ENCODE assay signal across 8 cellular contexts in the genomic region with DNA sequence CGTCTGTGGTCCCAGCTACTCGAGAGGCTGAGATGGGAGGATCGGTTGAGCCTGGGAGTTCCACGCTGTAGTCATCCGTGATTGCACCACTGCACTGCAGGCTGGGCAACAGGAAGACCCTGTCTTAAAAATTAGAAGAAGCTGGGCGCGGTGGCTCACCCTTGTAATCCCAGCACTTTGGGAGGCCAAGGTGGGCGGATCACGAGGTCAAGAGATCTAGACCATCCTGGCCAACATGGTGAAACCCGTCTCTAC. TPM values are rescaled to one million over a fixed set of nuclear protein-coding genes. Genes with fewer than 3 reads are reported as not detected.
DNase-seq lines count a peak whose midpoint lies in the region; ATAC-seq and TF ChIP-seq lines count a peak whose summit lies in the region.
"Not testable (repeated sequence)": the region's sequence is repeated elsewhere in the genome, so short reads cannot be mapped to it uniquely, and the experiment has no call there.

No MANE protein-coding gene starts in this region.

- H3K9me3 Mint-ChIP-seq in central memory CD8-positive, alpha-beta T cell, result not testable (repeated sequence)

- peaks cover 19% of the 10 kb centered on the region; the same call in 1 of the 2 replicates for H4K20me1 ChIP-seq in GM23248 (ENCODE audit: insufficient read depth)
- H4K20me1 ChIP-seq in OCI-LY7 (ENCODE audit: insufficient read depth, low read length), result peaks cover 35% of the 10 kb centered on the region

- H2BK120ac ChIP-seq in mesenchymal stem cell (ENCODE audit: low read depth, low read length), result not testable (repeated sequence)

- H3K27me3 ChIP-seq in GM23248 (replicated peaks; ENCODE audit: insufficient read depth); mesenchymal stem cell (ENCODE audit: control insufficient read depth in 1 of 2, insufficient read depth in 1 of 2, low read length in 2 of 2); sigmoid colon; vagina: not testable (repeated sequence)

- peaks cover 54% of the 10 kb centered on the region for H3K4me1 Mint-ChIP-seq in central memory CD8-positive, alpha-beta T cell

- H3K4me3 Mint-ChIP-seq in central memory CD8-positive, alpha-beta T cell, result peak overlapping the region; percentile 94

- not testable (repeated sequence) for H2AFZ ChIP-seq in GM23248; OCI-LY7 (ENCODE audit: low read length); mesenchymal stem cell (ENCODE audit: low read depth, low read length)

- H3K36me3 ChIP-seq in GM23248 (ENCODE audit: low read depth), result peaks cover 33% of the 10 kb centered on the region
- peaks cover 71% of the 10 kb centered on the region for H3K36me3 ChIP-seq in OCI-LY7 (ENCODE audit: insufficient read depth, low read length)
- H3K36me3 ChIP-seq in mesenchymal stem cell (ENCODE audit: control insufficient read depth in 1 of 2, insufficient read depth in 2 of 2, low read depth in 1 of 2, low read length in 2 of 2), result peaks cover 33 to 42% of the 10 kb centered on the region in 2 experiments
- peaks cover 16 to 45% (median 29%) of the 10 kb centered on the region in 4 donors for H3K36me3 ChIP-seq in sigmoid colon
- peaks cover 0 to 35% of the 10 kb centered on the region in 2 donors for H3K36me3 ChIP-seq in vagina

- not testable (repeated sequence) for TF ChIP-seq POLR2A in sigmoid colon (IDR thresholded peaks at IDR 0.05); vagina (IDR thresholded peaks at IDR 0.05)

- H3K27ac Mint-ChIP-seq in central memory CD8-positive, alpha-beta T cell (ENCODE audit: low read depth), result peak overlapping the region; percentile 87

- H3K4me1 ChIP-seq in GM23248 (ENCODE audit: insufficient read depth) (peaks cover 52% of the 10 kb centered on the region), OCI-LY7 (ENCODE audit: insufficient read depth, low read length, poor library complexity, severe bottlenecking) (peaks cover 45% of the 10 kb centered on the region), mesenchymal stem cell (ENCODE audit: control insufficient read depth, insufficient read depth, low read depth, low read length) (peaks cover 16% of the 10 kb centered on the region), sigmoid colon (peaks cover 0 to 63% (median 44%) of the 10 kb centered on the region in 4 donors), vagina (peaks cover 70% of the 10 kb centered on the region)

- H3K79me2 ChIP-seq in GM23248 (ENCODE audit: insufficient read depth) (peaks cover 72% of the 10 kb centered on the region), OCI-LY7 (ENCODE audit: insufficient read depth, low read depth, low read length) (peaks cover 82% of the 10 kb centered on the region)

- not testable (repeated sequence) for TF ChIP-seq CTCF in OCI-LY7 (conservative IDR thresholded peaks at IDR 0.05; ENCODE audit: low read length); sigmoid colon (IDR thresholded peaks at IDR 0.05); vagina (IDR thresholded peaks at IDR 0.05)

- not testable (repeated sequence) for H4K91ac ChIP-seq in mesenchymal stem cell (ENCODE audit: low read length)

- H3K9me3 ChIP-seq in GM23248 (ENCODE audit: low read depth); OCI-LY7 (ENCODE audit: low read length); mesenchymal stem cell (ENCODE audit: control insufficient read depth, low read length); sigmoid colon; vagina: not testable (repeated sequence)

- not testable (repeated sequence) for H2AK5ac ChIP-seq in mesenchymal stem cell (ENCODE audit: low read length, severe bottlenecking)

- H3K9ac ChIP-seq in GM23248 (peak overlapping the region; percentile 99), mesenchymal stem cell (ENCODE audit: low read length) (peak overlapping the region; percentile 96)

- peak overlapping the region; percentile 97 for H3K4me3 ChIP-seq in GM23248
- peak overlapping the region; percentile 91 for H3K4me3 ChIP-seq in OCI-LY7 (ENCODE audit: low read depth, low read length, poor library complexity, severe bottlenecking)
- H3K4me3 ChIP-seq in mesenchymal stem cell (ENCODE audit: insufficient read depth in 1 of 2, low read depth in 1 of 2, low read length in 2 of 2), result peak overlapping the region; percentile 84 to 87
- H3K4me3 ChIP-seq in sigmoid colon, result peak overlapping the region; percentile 52 to 80 (median 78)
- peak overlapping the region; percentile 84 to 92 for H3K4me3 ChIP-seq in vagina

- H3K23ac ChIP-seq in mesenchymal stem cell (ENCODE audit: low read length in 2 of 2), result not testable (repeated sequence)

- intact Hi-C loops in OCI-LY7 (cut with micrococcal nuclease; ENCODE audit: unreplicated experiment), result loop anchor here (1.0 to 5.0 kb wide), 2 partner anchors 43 to 165 kb away; partner anchors contain the start of genes GNL1 and PRR3
- intact Hi-C loops in sigmoid colon (cut with DNase I), result loop anchor here (1.0 kb wide), 1 partner anchor 43 kb away; no protein-coding TSS in a partner anchor
- intact Hi-C loops in vagina (cut with DNase I), result loop anchor here (1.0 to 5.0 kb wide), 2 partner anchors 43 to 235 kb away; partner anchors contain the start of gene HLA-E

- peak overlapping the region in 1 of 2 experiments; percentile 98 for H3K4ac ChIP-seq in mesenchymal stem cell (ENCODE audit: low read depth in 1 of 2, low read length in 2 of 2)

- POLR2A ChIA-PET in OCI-LY7 (lab: Charles Lee), result interaction anchor here (0.6 to 6.0 kb wide), 5 partner anchors 32 to 107 kb away, joined by 4 to 71 read pairs (median 8); partner anchors contain the start of gene NRM

- peaks cover 76% of the 10 kb centered on the region for H3F3A ChIP-seq in GM23248 (ENCODE audit: insufficient read depth)

- peak; percentile 68 for DNase-seq in GM23248
- DNase-seq in OCI-LY7 (ENCODE audit: low spot score), result peak; percentile 40
- peak; percentile 70 for DNase-seq in activated CD8-positive, alpha-beta memory T cell treated with anti-CD3 and anti-CD28 coated beads, Interleukin-2, amount 50 U/mL, for 48 hours
- not testable (repeated sequence) for DNase-seq in central memory CD8-positive, alpha-beta T cell (ENCODE audit: low spot score in 2 of 2); vagina (ENCODE audit: extremely low spot score in 2 of 2)
- DNase-seq in glomerular visceral epithelial cell (ENCODE audit: extremely low spot score), result peak; percentile 44
- DNase-seq in mesenchymal stem cell, result peak; percentile 59
- peak; percentile 82 for DNase-seq in sigmoid colon

- not testable (repeated sequence) for H2BK12ac ChIP-seq in mesenchymal stem cell (ENCODE audit: low read length in 2 of 2)

- not testable (repeated sequence) for H3K79me1 ChIP-seq in mesenchymal stem cell (replicated peaks; ENCODE audit: low read length, poor library complexity, severe bottlenecking)

- not testable (repeated sequence) for H3K14ac ChIP-seq in mesenchymal stem cell (ENCODE audit: low read length in 2 of 2)

- not testable (repeated sequence) for TF ChIP-seq EP300 in sigmoid colon (IDR thresholded peaks at IDR 0.05)

- H3K36me3 Mint-ChIP-seq in central memory CD8-positive, alpha-beta T cell (ENCODE audit: insufficient read depth), result peaks cover 64% of the 10 kb centered on the region

- not testable (repeated sequence) for H3K9me2 ChIP-seq in GM23248 (ENCODE audit: insufficient read depth); OCI-LY7 (ENCODE audit: insufficient read depth, low read length)

- in situ Hi-C loops in GM23248 (cut with MboI), result not testable (repeated sequence)

- peak overlapping the region; percentile 93 for H3K4me2 ChIP-seq in GM23248 (ENCODE audit: unreplicated experiment)
- H3K4me2 ChIP-seq in OCI-LY7 (ENCODE audit: low read length), result peak overlapping the region; percentile 95
- peak overlapping the region; percentile 67 for H3K4me2 ChIP-seq in mesenchymal stem cell (ENCODE audit: low read length, poor library complexity, severe bottlenecking)

- not testable (repeated sequence) for H3K27me3 Mint-ChIP-seq in central memory CD8-positive, alpha-beta T cell

- 0 to 1% methylated on average over 10 of the region's 10 CpGs for WGBS in GM23248 (ENCODE audit: low coverage in 1 of 2, low lambda C conversion rate in 2 of 2, missing lambda C conversion rate in 2 of 2), 2 experiments
- WGBS in mesenchymal stem cell, result 3% methylated on average over 10 of the region's 10 CpGs
- WGBS in sigmoid colon, 2 donors, result 5 to 7% methylated on average over 10 of the region's 10 CpGs

- CTCF ChIA-PET in OCI-LY7 (lab: Charles Lee; ENCODE audit: unreplicated experiment), result interaction anchor here (0.6 to 2.0 kb wide), 3 partner anchors 9 to 43 kb away, joined by 3 to 7 read pairs (median 7); no protein-coding TSS in a partner anchor

- not testable (repeated sequence) for BruUV-seq in OCI-LY7 (replicated peaks; lab: Mats Ljungman, UMichigan)

- peak overlapping the region; percentile 76 for H2BK5ac ChIP-seq in mesenchymal stem cell (ENCODE audit: low read depth, low read length, poor library complexity, severe bottlenecking)

- H3K27ac ChIP-seq in GM23248 (peak overlapping the region; percentile 95), OCI-LY7 (ENCODE audit: low read depth, low read length, poor library complexity, severe bottlenecking) (peak overlapping the region; percentile 97), mesenchymal stem cell (ENCODE audit: low read length, poor library complexity, severe bottlenecking) (peak overlapping the region; percentile 97), sigmoid colon (peak overlapping the region; percentile 95 to 98 (median 96)), vagina (peak overlapping the region; percentile 94)

- H2BK15ac ChIP-seq in mesenchymal stem cell (ENCODE audit: low read depth, poor library complexity, severe bottlenecking), result not testable (repeated sequence)

- not testable (repeated sequence) for H4K8ac ChIP-seq in mesenchymal stem cell (ENCODE audit: low read length)

- H3K18ac ChIP-seq in mesenchymal stem cell (ENCODE audit: low read depth in 1 of 2, low read length in 2 of 2), result peak overlapping the region; percentile 3 to 84

- not testable (repeated sequence) for ATAC-seq in central memory CD8-positive, alpha-beta T cell (replicated peaks; ENCODE audit: extremely low read depth, poor library complexity, severe bottlenecking)

RNA-seq across cellular contexts. Expression of gene TUBB, which starts 1.8 kb away (rescaled TPM):
- total RNA-seq in GM23248 (2014; rRNA removed; shearing (Covaris generic)), result 525 and 565 TPM in 2 replicates
- polyA plus RNA-seq in GM23248 (2016; fragmentation: Nextera tagmentation; extraction: Ambion mirVana) (491 and 520 TPM in 2 replicates), sigmoid colon (100 to 1,000 TPM in 2 of 3 donors, 10 to 100 TPM in 1; 96.1 to 306 (median 111) TPM)
- total RNA-seq in OCI-LY7 (2014; rRNA removed; shearing (Covaris generic)), result 1,287 and 1,346 TPM in 2 replicates
- total RNA-seq in OCI-LY7 (2022) (1,244 and 1,350 TPM in 2 replicates), sigmoid colon (100 to 1,000 TPM; 245 to 287 (median 267) TPM), vagina (293 TPM)
- polyA plus RNA-seq in mesenchymal stem cell (2013, experiment 1 of 2), result 839 TPM
- polyA plus RNA-seq in mesenchymal stem cell (2013, experiment 2 of 2), result 819 TPM

RNA-seq across cellular contexts. Expression of gene MDC1, which starts 4.9 kb away (rescaled TPM):
- total RNA-seq in GM23248 (2014; rRNA removed; shearing (Covaris generic)), result 4.9 and 6.6 TPM in 2 replicates
- polyA plus RNA-seq in GM23248 (2016; fragmentation: Nextera tagmentation; extraction: Ambion mirVana) (6.7 and 7.1 TPM in 2 replicates), sigmoid colon (10 to 100 TPM in 1 of 3 donors, 1 to 10 TPM in 2; 1.8 to 17.4 (median 3.7) TPM)
- 35.0 and 41.6 TPM in 2 replicates for total RNA-seq in OCI-LY7 (2014; rRNA removed; shearing (Covaris generic))
- total RNA-seq in OCI-LY7 (2022) (107 and 133 TPM in 2 replicates), sigmoid colon (10 to 100 TPM in 1 of 4 donors, 1 to 10 TPM in 3; 5.4 to 16.1 (median 6.7) TPM), vagina (12.3 TPM)
- polyA plus RNA-seq in mesenchymal stem cell (2013, experiment 1 of 2), result 9.8 TPM
- polyA plus RNA-seq in mesenchymal stem cell (2013, experiment 2 of 2), result 8.6 TPM

RNA-seq across cellular contexts. Expression of gene FLOT1, which starts 20.5 kb away (rescaled TPM):
- 156 and 165 TPM in 2 replicates for total RNA-seq in GM23248 (2014; rRNA removed; shearing (Covaris generic))
- 162 and 171 TPM in 2 replicates for polyA plus RNA-seq in GM23248 (2016; fragmentation: Nextera tagmentation; extraction: Ambion mirVana)
- total RNA-seq in OCI-LY7 (2014; rRNA removed; shearing (Covaris generic)), result 66.7 and 70.7 TPM in 2 replicates
- 108 and 117 TPM in 2 replicates for total RNA-seq in OCI-LY7 (2022)
- polyA plus RNA-seq in mesenchymal stem cell (2013, experiment 1 of 2), result 120 TPM
- 118 TPM for polyA plus RNA-seq in mesenchymal stem cell (2013, experiment 2 of 2)
- 100 to 1,000 TPM; 141 to 206 (median 160) TPM for total RNA-seq in sigmoid colon
- 100 to 1,000 TPM; 174 to 194 (median 188) TPM for polyA plus RNA-seq in sigmoid colon
- 165 TPM for total RNA-seq in vagina

RNA-seq across cellular contexts. Expression of gene IER3, which starts 22.4 kb away (rescaled TPM):
- total RNA-seq in GM23248 (2014; rRNA removed; shearing (Covaris generic)), result 148 and 156 TPM in 2 replicates
- polyA plus RNA-seq in GM23248 (2016; fragmentation: Nextera tagmentation; extraction: Ambion mirVana), result 76.4 and 82.1 TPM in 2 replicates
- total RNA-seq in OCI-LY7 (2014; rRNA removed; shearing (Covaris generic)), result 0.51 and 2.8 TPM in 2 replicates
- 1.3 and 1.6 TPM in 2 replicates for total RNA-seq in OCI-LY7 (2022)
- polyA plus RNA-seq in mesenchymal stem cell (2013, experiment 1 of 2), result 220 TPM
- 207 TPM for polyA plus RNA-seq in mesenchymal stem cell (2013, experiment 2 of 2)
- 10 to 100 TPM; 20.1 to 65.3 (median 21.9) TPM for total RNA-seq in sigmoid colon
- 100 to 1,000 TPM; 133 to 193 (median 153) TPM for polyA plus RNA-seq in sigmoid colon
- 40.5 TPM for total RNA-seq in vagina

RNA-seq across cellular contexts. Expression of gene NRM, which starts 31.2 kb away (rescaled TPM):
- total RNA-seq in GM23248 (2014; rRNA removed; shearing (Covaris generic)), result 5.8 and 6.2 TPM in 2 replicates
- 11.3 and 11.6 TPM in 2 replicates for polyA plus RNA-seq in GM23248 (2016; fragmentation: Nextera tagmentation; extraction: Ambion mirVana)
- total RNA-seq in OCI-LY7 (2014; rRNA removed; shearing (Covaris generic)), result 13.6 and 18.6 TPM in 2 replicates
- 36.7 and 44.0 TPM in 2 replicates for total RNA-seq in OCI-LY7 (2022)
- polyA plus RNA-seq in mesenchymal stem cell (2013, experiment 1 of 2), result 35.3 TPM
- 36.1 TPM for polyA plus RNA-seq in mesenchymal stem cell (2013, experiment 2 of 2)
- total RNA-seq in sigmoid colon, result 1 to 10 TPM; 2.4 to 9.7 (median 5.0) TPM
- 10 to 100 TPM in 1 of 3 donors, 1 to 10 TPM in 2; 1.8 to 13.8 (median 2.8) TPM for polyA plus RNA-seq in sigmoid colon
- 6.1 TPM for total RNA-seq in vagina
